ENCODE assay signal across 17 cellular contexts in genomic region chr2:41488854-41489253, GRCh38.
"Had no signal": no experiment of that assay in that cellular context is flagged by ENCODE, and none has a peak within 500 bp of the region (broad histone marks: within the 10 kb centered on the region; RNA-seq: fewer than 3 reads in every experiment).

No MANE protein-coding gene starts in this region.

- DNase-seq: activated CD4-positive, alpha-beta T cell treated with anti-CD3 and anti-CD28 coated beads for 4 hours; activated CD8-positive, alpha-beta memory T cell treated with anti-CD3 and anti-CD28 coated beads, Interleukin-2, amount 50 U/mL, for 4 hours; activated CD8-positive, alpha-beta T cell treated with anti-CD3 and anti-CD28 coated beads for 36 hours; activated naive CD8-positive, alpha-beta T cell treated with anti-CD3 and anti-CD28 coated beads, Interleukin-2, amount 50 U/mL, for 24 hours; activated T-cell treated with anti-CD3 and anti-CD28 coated beads, Interleukin-2, amount 50 U/mL, for 72 hours; central memory CD4-positive, alpha-beta T cell; effector memory CD4-positive, alpha-beta T cell; hippocampal formation; lower lobe of right lung; naive B cell; psoas muscle; stimulated activated CD4-positive, alpha-beta T cell treated with anti-CD3 and anti-CD28 coated beads, Interleukin-2, amount 100 ng/mL, for 48 hours; stimulated activated naive CD8-positive, alpha-beta T cell treated with anti-CD3 and anti-CD28 coated beads, Interleukin-15, Interleukin-2, amounts not matched to agents 100 U/mL and 50 U/mL, for 24 hours; T-helper 9 cell had no signal

- H3K27me3 ChIP-seq: gastroesophageal sphincter, neutrophil had no signal

- H3K4me3 ChIP-seq: gastroesophageal sphincter, lower lobe of right lung, psoas muscle had no signal

- H3K4me1 Mint-ChIP-seq: activated naive CD8-positive, alpha-beta T cell treated with anti-CD3 and anti-CD28 coated beads, Interleukin-2, amount 50 U/mL, for 24 hours had no signal

- H3K27ac ChIP-seq: epithelial cell of prostate, gastroesophageal sphincter, lower lobe of right lung, neutrophil, psoas muscle had no signal

- H3K27me3 Mint-ChIP-seq: activated CD8-positive, alpha-beta T cell treated with anti-CD3 and anti-CD28 coated beads for 36 hours; activated naive CD8-positive, alpha-beta T cell treated with anti-CD3 and anti-CD28 coated beads, Interleukin-2, amount 50 U/mL, for 24 hours; naive B cell had no signal

- H3K27ac Mint-ChIP-seq: activated CD8-positive, alpha-beta T cell treated with anti-CD3 and anti-CD28 coated beads for 36 hours; activated naive CD8-positive, alpha-beta T cell treated with anti-CD3 and anti-CD28 coated beads, Interleukin-2, amount 50 U/mL, for 24 hours; activated T-cell treated with anti-CD3 and anti-CD28 coated beads, Interleukin-2, amount 50 U/mL, for 72 hours; naive B cell had no signal

- H3K4me3 Mint-ChIP-seq: activated CD8-positive, alpha-beta T cell treated with anti-CD3 and anti-CD28 coated beads for 36 hours; activated naive CD8-positive, alpha-beta T cell treated with anti-CD3 and anti-CD28 coated beads, Interleukin-2, amount 50 U/mL, for 24 hours; activated T-cell treated with anti-CD3 and anti-CD28 coated beads, Interleukin-2, amount 50 U/mL, for 72 hours; naive B cell had no signal

- H3K36me3 ChIP-seq: gastroesophageal sphincter, lower lobe of right lung, neutrophil had no signal

- H3K4me1 ChIP-seq: lower lobe of right lung, psoas muscle had no signal
